ENCODE assay signal across 8 cellular contexts in the genomic region with DNA sequence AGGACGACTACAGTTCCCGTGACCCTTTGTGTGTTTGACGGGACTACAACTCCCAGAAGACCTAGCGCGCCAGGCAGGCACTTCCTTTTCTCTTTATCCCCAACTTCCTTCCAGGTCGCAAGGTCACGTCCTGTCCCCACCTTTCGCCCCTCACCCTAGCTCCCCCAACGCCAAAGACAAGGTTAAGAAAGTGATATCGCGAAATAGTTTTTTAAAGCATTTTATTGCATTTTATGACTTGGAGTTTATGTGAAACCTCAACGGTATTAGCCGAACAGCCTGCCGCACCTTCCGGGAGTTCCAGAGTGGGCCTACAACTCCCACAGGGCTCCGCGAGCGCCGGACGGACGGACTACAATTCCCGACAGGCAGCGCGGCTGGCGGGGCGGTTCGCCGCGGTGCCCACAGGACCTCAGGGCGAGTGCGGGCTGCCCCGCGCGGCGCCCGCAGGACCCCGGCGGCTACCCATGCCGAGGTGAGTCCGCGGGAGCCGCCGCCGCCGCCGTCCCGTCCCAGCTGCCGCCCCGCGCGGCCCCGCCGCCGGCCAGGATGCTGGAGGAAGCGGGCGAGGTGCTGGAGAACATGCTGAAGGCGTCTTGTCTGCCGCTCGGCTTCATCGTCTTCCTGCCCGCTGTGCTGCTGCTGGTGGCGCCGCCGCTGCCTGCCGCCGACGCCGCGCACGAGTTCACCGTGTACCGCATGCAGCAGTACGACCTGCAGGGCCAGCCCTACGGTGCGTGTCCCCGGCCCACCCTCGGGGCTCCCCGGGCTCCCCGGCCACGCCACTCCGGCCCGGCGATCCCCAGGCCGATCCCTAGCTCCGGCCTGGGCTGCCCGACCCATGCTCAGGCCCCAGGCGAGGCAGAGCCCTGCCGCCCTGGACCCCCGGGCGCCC. TPM values are rescaled to one million over a fixed set of nuclear protein-coding genes. Genes with fewer than 3 reads are reported as not detected.
DNase-seq lines count a peak whose midpoint lies in the region; ATAC-seq and TF ChIP-seq lines count a peak whose summit lies in the region.

A gene with protein sequence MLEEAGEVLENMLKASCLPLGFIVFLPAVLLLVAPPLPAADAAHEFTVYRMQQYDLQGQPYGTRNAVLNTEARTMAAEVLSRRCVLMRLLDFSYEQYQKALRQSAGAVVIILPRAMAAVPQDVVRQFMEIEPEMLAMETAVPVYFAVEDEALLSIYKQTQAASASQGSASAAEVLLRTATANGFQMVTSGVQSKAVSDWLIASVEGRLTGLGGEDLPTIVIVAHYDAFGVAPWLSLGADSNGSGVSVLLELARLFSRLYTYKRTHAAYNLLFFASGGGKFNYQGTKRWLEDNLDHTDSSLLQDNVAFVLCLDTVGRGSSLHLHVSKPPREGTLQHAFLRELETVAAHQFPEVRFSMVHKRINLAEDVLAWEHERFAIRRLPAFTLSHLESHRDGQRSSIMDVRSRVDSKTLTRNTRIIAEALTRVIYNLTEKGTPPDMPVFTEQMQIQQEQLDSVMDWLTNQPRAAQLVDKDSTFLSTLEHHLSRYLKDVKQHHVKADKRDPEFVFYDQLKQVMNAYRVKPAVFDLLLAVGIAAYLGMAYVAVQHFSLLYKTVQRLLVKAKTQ (plus strand): TSS at position 449 of the 895 bp plus-strand sequence. CDS start 101 bp downstream, at position 550.

- intact Hi-C loops in lower lobe of right lung (cut with DNase I), result no loop called here

- peaks cover 81% of the 10 kb centered on the region for H3K4me1 ChIP-seq in CD4-positive, CD25-positive, alpha-beta regulatory T cell (ENCODE audit: control insufficient read depth, insufficient read depth, low read length, poor library complexity, severe bottlenecking)
- peaks cover 48% of the 10 kb centered on the region for H3K4me1 ChIP-seq in lower lobe of right lung

- H3K4me3 ChIP-seq in CD4-positive, CD25-positive, alpha-beta regulatory T cell (ENCODE audit: low read depth, low read length), result peak within 1 kb of the TSS; percentile 90
- H3K4me3 ChIP-seq in lower lobe of right lung, result peak within 1 kb of the TSS; percentile 98

- peak; percentile 82 to 88 for ATAC-seq in CD4-positive, CD25-positive, alpha-beta regulatory T cell (ENCODE audit: low read depth in 2 of 2)
- ATAC-seq in GM19467 (IDR thresholded peaks at IDR 0.05; ENCODE audit: unreplicated experiment) (peak; percentile 80), lower lobe of right lung (peak; percentile 95 to 96)

- H3K36me3 ChIP-seq in CD4-positive, CD25-positive, alpha-beta regulatory T cell (ENCODE audit: control insufficient read depth, insufficient read depth, low read length), result peaks cover 24% of the 10 kb centered on the region
- H3K36me3 ChIP-seq in lower lobe of right lung, result peaks cover 3% of the 10 kb centered on the region

- peak within 1 kb of the TSS; percentile 89 to 99 (median 93) for H3K4me3 Mint-ChIP-seq in CD4-positive, CD25-positive, alpha-beta regulatory T cell

- no peak for TF ChIP-seq CTCF in lower lobe of right lung (IDR thresholded peaks at IDR 0.05)

- H3K36me3 Mint-ChIP-seq in CD4-positive, CD25-positive, alpha-beta regulatory T cell, result peaks cover 26% of the 10 kb centered on the region

- H3K27me3 Mint-ChIP-seq in CD4-positive, CD25-positive, alpha-beta regulatory T cell, result no peaks in the 10 kb centered on the region

- peaks cover 0 to 66% (median 39%) of the 10 kb centered on the region in 4 donors for H3K4me1 Mint-ChIP-seq in CD4-positive, CD25-positive, alpha-beta regulatory T cell

- H3K27ac Mint-ChIP-seq in CD4-positive, CD25-positive, alpha-beta regulatory T cell, result peak within 1 kb of the TSS; percentile 91 to 99 (median 96)

- peak within 1 kb of the TSS; percentile 72 for H3K27ac ChIP-seq in CD4-positive, CD25-positive, alpha-beta regulatory T cell (ENCODE audit: insufficient read depth, low read length, poor library complexity, severe bottlenecking)
- peak within 1 kb of the TSS; percentile 80 for H3K27ac ChIP-seq in lower lobe of right lung

- H3K9me3 ChIP-seq in CD4-positive, CD25-positive, alpha-beta regulatory T cell (ENCODE audit: control insufficient read depth in 2 of 2, low read length in 2 of 2), result no peaks in the 10 kb centered on the region
- H3K9me3 ChIP-seq in lower lobe of right lung, result no peaks in the 10 kb centered on the region

- H3K9me3 Mint-ChIP-seq in CD4-positive, CD25-positive, alpha-beta regulatory T cell, result peaks cover 0 to 4% (median 0%) of the 10 kb centered on the region in 7 donors

- DNase-seq in CD4-positive, CD25-positive, alpha-beta regulatory T cell, result peak; percentile 89 to 97 (median 96)
- peak; percentile 92 for DNase-seq in HS-27A (ENCODE audit: low read depth)
- peak; percentile 43 for DNase-seq in NK-92 (lab: John Stamatoyannopoulos, UW; ENCODE audit: unreplicated experiment)
- DNase-seq in activated CD8-positive, alpha-beta memory T cell treated with anti-CD3 and anti-CD28 coated beads for 1 hour (ENCODE audit: extremely low read depth in 1 of 2, low read depth in 1 of 2), result peak; percentile 81 to 92
- DNase-seq in effector CD4-positive, alpha-beta T cell, result peak; percentile 94
- peak; percentile 97 for DNase-seq in lower lobe of right lung
- DNase-seq in stimulated activated CD4-positive, alpha-beta T cell treated with anti-CD3 and anti-CD28 coated beads, TNF-alpha, amount 100 ng/mL, for 24 hours (ENCODE audit: low read depth in 3 of 3), result peak; percentile 91 to 92 (median 92)

- no peaks in the 10 kb centered on the region for H3K27me3 ChIP-seq in CD4-positive, CD25-positive, alpha-beta regulatory T cell (ENCODE audit: control insufficient read depth, insufficient read depth, low read length)
- H3K27me3 ChIP-seq in lower lobe of right lung (ENCODE audit: low read depth), result no peaks in the 10 kb centered on the region

RNA-seq across cellular contexts. Expression of the gene that starts here (rescaled TPM):
- 48.0 TPM for total RNA-seq in CD4-positive, CD25-positive, alpha-beta regulatory T cell
- polyA plus RNA-seq in CD4-positive, CD25-positive, alpha-beta regulatory T cell, result 10 to 100 TPM; 13.3 to 30.8 (median 20.4) TPM
- 68.8 TPM for total RNA-seq in lower lobe of right lung

Comparison
In these comparisons a context has a peak if more than half of its experiments do, and no peak if none do; other contexts are left out.
1. Peak in every context shown above with its lines: DNase-seq, ATAC-seq, H3K4me3 ChIP-seq and H3K27ac ChIP-seq.
2. DNase-seq: peak in every context shown above with its lines; median percentile 97 in lower lobe of right lung; 96 in CD4-positive, CD25-positive, alpha-beta regulatory T cell; 94 in effector CD4-positive, alpha-beta T cell; 92 in HS-27A; 92 in stimulated activated CD4-positive, alpha-beta T cell treated with anti-CD3 and anti-CD28 coated beads, TNF-alpha, amount 100 ng/mL, for 24 hours; 86 in activated CD8-positive, alpha-beta memory T cell treated with anti-CD3 and anti-CD28 coated beads for 1 hour; 43 in NK-92.